Comparison of ENCODE assay signal across 13 cellular contexts in genomic region chr19:31347356-31347755, GRCh38. TPM values are rescaled to one million over a fixed set of nuclear protein-coding genes. Genes with fewer than 3 reads are reported as not detected.
DNase-seq lines count a peak whose midpoint lies in the region; ATAC-seq, FAIRE-seq and TF ChIP-seq lines count a peak whose summit lies in the region.
"Had no signal": no experiment of that assay in that cellular context is flagged by ENCODE, and none has a peak within 500 bp of the region (broad histone marks: within the 10 kb centered on the region; RNA-seq: fewer than 3 reads in every experiment).

No MANE protein-coding gene starts in this region.

- H3K27ac Mint-ChIP-seq in activated CD4-positive, alpha-beta T cell treated with anti-CD3 and anti-CD28 coated beads for 36 hours, result no peak overlapping the region
- H3K27ac Mint-ChIP-seq in astrocyte (ENCODE audit: unreplicated experiment), result no peak overlapping the region

- peaks cover 66% of the 10 kb centered on the region for H4K20me1 ChIP-seq in astrocyte (ENCODE audit: insufficient read depth, low read length)

- H3K9me3 ChIP-seq in astrocyte (ENCODE audit: insufficient read depth, low read depth, low read length) (no peaks in the 10 kb centered on the region), lower lobe of right lung (no peaks in the 10 kb centered on the region)

- H3K4me1 Mint-ChIP-seq in activated CD4-positive, alpha-beta T cell treated with anti-CD3 and anti-CD28 coated beads for 36 hours, result peaks cover 14% of the 10 kb centered on the region
- peaks cover 5% of the 10 kb centered on the region for H3K4me1 Mint-ChIP-seq in astrocyte (ENCODE audit: low read depth, unreplicated experiment)

- H3K27me3 Mint-ChIP-seq in activated CD4-positive, alpha-beta T cell treated with anti-CD3 and anti-CD28 coated beads for 36 hours, result peaks cover 34% of the 10 kb centered on the region
- peaks cover 5% of the 10 kb centered on the region for H3K27me3 Mint-ChIP-seq in astrocyte (ENCODE audit: low read depth, unreplicated experiment)

- POLR2A ChIA-PET in activated CD4-positive, alpha-beta T cell treated with anti-CD3 and anti-CD28 coated beads for 36 hours (lab: Charles Lee), result no interaction called here

- no peaks in the 10 kb centered on the region for H3K36me3 Mint-ChIP-seq in activated CD4-positive, alpha-beta T cell treated with anti-CD3 and anti-CD28 coated beads for 36 hours (ENCODE audit: low read depth)
- no peaks in the 10 kb centered on the region for H3K36me3 Mint-ChIP-seq in astrocyte (ENCODE audit: low read depth, unreplicated experiment)

- H3K9ac ChIP-seq in astrocyte (ENCODE audit: low read length), result peak overlapping the region; percentile 90

- H3K79me2 ChIP-seq in astrocyte (ENCODE audit: insufficient read depth, low read length), result peaks cover 81% of the 10 kb centered on the region

- intact Hi-C loops in activated CD4-positive, alpha-beta T cell treated with anti-CD3 and anti-CD28 coated beads for 36 hours (cut with DNase I, micrococcal nuclease), result no loop called here
- intact Hi-C loops in lower lobe of right lung (cut with DNase I), result no loop called here

- no peak for TF ChIP-seq CTCF in astrocyte (IDR thresholded peaks at IDR 0.05; ENCODE audit: insufficient read depth, low read depth, low read length)
- TF ChIP-seq CTCF in lower lobe of right lung (IDR thresholded peaks at IDR 0.05), result no peak

- H3K9me3 Mint-ChIP-seq in activated CD4-positive, alpha-beta T cell treated with anti-CD3 and anti-CD28 coated beads for 36 hours (ENCODE audit: low read depth), result no peaks in the 10 kb centered on the region
- no peaks in the 10 kb centered on the region for H3K9me3 Mint-ChIP-seq in astrocyte (ENCODE audit: unreplicated experiment)

- peak overlapping the region; percentile 96 for H3K4me2 ChIP-seq in astrocyte (ENCODE audit: low read length)

- H3K4me3 ChIP-seq in astrocyte (ENCODE audit: insufficient read depth, low read depth, low read length) (peak overlapping the region; percentile 76), lower lobe of right lung (no peak overlapping the region)

- H2AFZ ChIP-seq in astrocyte (ENCODE audit: low read depth, low read length), result no peak overlapping the region

- H3K36me3 ChIP-seq in astrocyte (ENCODE audit: insufficient read depth, low read length) (peaks cover 6% of the 10 kb centered on the region), lower lobe of right lung (no peaks in the 10 kb centered on the region)

- CTCF ChIA-PET in activated CD4-positive, alpha-beta T cell treated with anti-CD3 and anti-CD28 coated beads for 36 hours (lab: Charles Lee), result interaction anchor here (0.9 to 1.1 kb wide), 2 partner anchors 9 to 13 kb away, joined by 3 to 4 read pairs; no protein-coding TSS in a partner anchor

- H3K27me3 ChIP-seq in astrocyte (ENCODE audit: insufficient read depth, low read length) (peaks cover 2% of the 10 kb centered on the region), lower lobe of right lung (ENCODE audit: low read depth) (peaks cover 27% of the 10 kb centered on the region)

- H3K27ac ChIP-seq in astrocyte (ENCODE audit: low read depth, low read length) (no peak overlapping the region), lower lobe of right lung (peak overlapping the region; percentile 31)

- H3K4me1 ChIP-seq in astrocyte (ENCODE audit: insufficient read depth, low read length), result peaks cover 18% of the 10 kb centered on the region
- H3K4me1 ChIP-seq in lower lobe of right lung, result peaks cover 24% of the 10 kb centered on the region

- FAIRE-seq in astrocyte (lab: Jason Lieb, UNC), result no peak
- FAIRE-seq: GM19239, TTC549 had no signal

- ATAC-seq in activated CD4-positive, alpha-beta T cell treated with anti-CD3 and anti-CD28 coated beads for 36 hours, result no peak
- ATAC-seq in lower lobe of right lung, result no peak
- ATAC-seq in GM21619 (IDR thresholded peaks at IDR 0.05; ENCODE audit: unreplicated experiment), result no peak

- DNase-seq in activated CD4-positive, alpha-beta T cell treated with anti-CD3 and anti-CD28 coated beads for 36 hours, result no peak
- DNase-seq in activated CD4-positive, alpha-beta T cell treated with anti-CD3 and anti-CD28 coated beads for 4 hours, result no peak
- DNase-seq in astrocyte (ENCODE audit: low read depth) (peak; percentile 58), lower lobe of right lung (no peak), superior temporal gyrus (ENCODE audit: extremely low spot score) (peak; percentile 20), NOMO-1 (lab: John Stamatoyannopoulos, UW; ENCODE audit: unreplicated experiment in 2 of 2) (no peak), NCI-H187 treated with DMSO at 0.1 percent for 48 hours (lab: John Stamatoyannopoulos, UW) (no peak)
- DNase-seq: ACHN; effector CD4-positive, alpha-beta T cell; NCI-H1105 treated with DMSO at 0.1 percent for 48 hours had no signal

- peak overlapping the region; percentile 70 for H3K4me3 Mint-ChIP-seq in activated CD4-positive, alpha-beta T cell treated with anti-CD3 and anti-CD28 coated beads for 36 hours
- H3K4me3 Mint-ChIP-seq in astrocyte (ENCODE audit: unreplicated experiment), result peak overlapping the region; percentile 87

RNA-seq across cellular contexts. Expression of gene TSHZ3, which starts 1.9 kb away (rescaled TPM):
- total RNA-seq in activated CD4-positive, alpha-beta T cell treated with anti-CD3 and anti-CD28 coated beads for 36 hours, result 1 to 10 TPM in 1 of 2 experiments, under 1 TPM in 1; 0.85 to 1.6 TPM
- total RNA-seq in astrocyte, result 6.1 and 7.9 TPM in 2 replicates
- 5.7 TPM for total RNA-seq in lower lobe of right lung

Comparison
In these comparisons a context has a peak if more than half of its experiments do, and no peak if none do; other contexts are left out.
1. DNase-seq: peak in astrocyte (single experiment) and superior temporal gyrus (single experiment); none in activated CD4-positive, alpha-beta T cell treated with anti-CD3 and anti-CD28 coated beads for 36 hours (single experiment), activated CD4-positive, alpha-beta T cell treated with anti-CD3 and anti-CD28 coated beads for 4 hours (0 of 2), lower lobe of right lung (single experiment), NOMO-1 (0 of 2) and NCI-H187 treated with DMSO at 0.1 percent for 48 hours (single experiment).